Comparison of ENCODE assay signal across 8 cellular contexts in the genomic region with DNA sequence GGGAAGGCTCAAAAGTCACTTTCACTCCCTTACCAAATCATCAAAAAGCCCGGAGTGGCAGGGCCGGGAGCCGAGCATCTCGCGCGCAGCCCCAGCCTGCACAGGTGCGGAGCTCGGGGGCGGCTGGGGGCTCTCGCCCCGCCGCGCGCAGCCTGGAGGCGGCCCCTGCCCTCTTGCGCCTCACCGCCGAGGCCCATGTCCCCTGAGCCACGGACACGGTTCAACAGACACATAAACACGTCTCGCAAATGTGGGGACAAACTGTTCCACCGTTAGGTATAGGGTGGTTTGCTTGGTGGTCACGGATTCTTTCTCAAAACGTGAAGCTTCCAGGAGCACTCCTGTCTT. TPM values are rescaled to one million over a fixed set of nuclear protein-coding genes. Genes with fewer than 3 reads are reported as not detected.
DNase-seq lines count a peak whose midpoint lies in the region; ATAC-seq, FAIRE-seq and TF ChIP-seq lines count a peak whose summit lies in the region.

No MANE protein-coding gene starts in this region.

- H3K36me3 ChIP-seq in heart right ventricle (no peaks in the 10 kb centered on the region), sigmoid colon (no peaks in the 10 kb centered on the region)

- no peak for TF ChIP-seq POLR2A in sigmoid colon (IDR thresholded peaks at IDR 0.05)

- H3K4me3 ChIP-seq in heart right ventricle (peak overlapping the region; percentile 73 to 92 (median 86)), sigmoid colon (peak overlapping the region; percentile 73 to 91 (median 78))

- TF ChIP-seq EP300 in sigmoid colon (IDR thresholded peaks at IDR 0.05): no peak

- H3K9me3 ChIP-seq in heart right ventricle (no peaks in the 10 kb centered on the region), sigmoid colon (no peaks in the 10 kb centered on the region)

- TF ChIP-seq CTCF in Calu3 (IDR thresholded peaks at IDR 0.05; ENCODE audit: unreplicated experiment) (no peak), heart right ventricle (IDR thresholded peaks at IDR 0.05) (no peak), sigmoid colon (IDR thresholded peaks at IDR 0.05) (no peak)

- H3K27ac ChIP-seq in heart right ventricle (peak overlapping the region; percentile 68 to 96 (median 87)), sigmoid colon (peak overlapping the region; percentile 83 to 88 (median 86))

- peaks cover 23% of the 10 kb centered on the region for H3K36me3 Mint-ChIP-seq in Calu3 (ENCODE audit: insufficient read depth, unreplicated experiment)

- intact Hi-C loops in Calu3 (cut with micrococcal nuclease; ENCODE audit: unreplicated experiment): loop anchor here (10.0 kb wide), 1 partner anchor 69 kb away; no protein-coding TSS in a partner anchor
- intact Hi-C loops in heart right ventricle (cut with DNase I): loop anchor here in 1 of 10 donors (10.0 kb wide), 1 partner anchor 119 kb away; the partner anchor contains the start of gene PTPN12
- intact Hi-C loops in sigmoid colon (cut with DNase I): loop anchor here (5.0 kb wide), 1 partner anchor 68 kb away; no protein-coding TSS in a partner anchor

- H3K4me3 Mint-ChIP-seq in Calu3 (ENCODE audit: low read depth, unreplicated experiment): peak overlapping the region; percentile 70

- ATAC-seq in GM19463 (IDR thresholded peaks at IDR 0.05; ENCODE audit: unreplicated experiment) (peak; percentile 29), HG03571 (IDR thresholded peaks at IDR 0.05; ENCODE audit: unreplicated experiment) (peak; percentile 38), heart right ventricle (peak; percentile 49 to 73 (median 60))

- H3K27me3 ChIP-seq in heart right ventricle (no peaks in the 10 kb centered on the region), sigmoid colon (no peaks in the 10 kb centered on the region)

- peak overlapping the region; percentile 77 for H3K27ac Mint-ChIP-seq in Calu3 (ENCODE audit: unreplicated experiment)

- peaks cover 0 to 44% (median 12%) of the 10 kb centered on the region in 9 donors for H3K4me1 ChIP-seq in heart right ventricle
- H3K4me1 ChIP-seq in sigmoid colon: peaks cover 0 to 13% (median 4%) of the 10 kb centered on the region in 4 donors

- peaks cover 44% of the 10 kb centered on the region for H3K4me1 Mint-ChIP-seq in Calu3 (ENCODE audit: low read depth, unreplicated experiment)

- WGBS in heart right ventricle, 2 donors: 3 to 4% methylated on average over 25 of the region's 25 CpGs
- WGBS in sigmoid colon, 2 donors: 1% methylated on average over 25 of the region's 25 CpGs

- H3K9me3 Mint-ChIP-seq in Calu3 (ENCODE audit: low read depth, unreplicated experiment): no peaks in the 10 kb centered on the region

- CTCF ChIA-PET in Calu3 (lab: Charles Lee): interaction anchor here (0.6 kb wide), 1 partner anchor 1352 kb away, joined by 5 read pairs; no protein-coding TSS in a partner anchor

- no peak for FAIRE-seq in RCC 7860 (lab: Jason Lieb, UNC)

- BruUV-seq in Calu3 (replicated peaks; lab: Mats Ljungman, UMichigan): no TSS peak

- DNase-seq in Calu3: no peak
- DNase-seq in activated gamma-delta T cell treated with Interleukin-2 at 50 U/mL for 16 hours: peak; percentile 7
- DNase-seq in heart right ventricle: peak in 1 of 2 donors; percentile 15
- no peak for DNase-seq in sigmoid colon
- no peak for DNase-seq in RCC 7860 (ENCODE audit: low spot score)
- DNase-seq in NCI-H446 (lab: John Stamatoyannopoulos, UW): no peak

- no peaks in the 10 kb centered on the region for H3K27me3 Mint-ChIP-seq in Calu3 (ENCODE audit: unreplicated experiment)

RNA-seq across cellular contexts. Expression of gene GSAP, which starts 0.7 kb away (rescaled TPM):
- total RNA-seq in Calu3 (2022) (23.3 and 26.0 TPM in 2 replicates), heart right ventricle (10 to 100 TPM in 3 of 10 donors, 1 to 10 TPM in 7; 5.2 to 13.5 (median 7.9) TPM), sigmoid colon (10 to 100 TPM; 15.1 to 30.2 (median 22.1) TPM)
- polyA plus RNA-seq in heart right ventricle (10 to 100 TPM in 1 of 2 donors, 1 to 10 TPM in 1; 1.7 to 23.7 TPM), sigmoid colon (1 to 10 TPM; 3.6 to 9.4 (median 7.4) TPM)
